In the genomic region with DNA sequence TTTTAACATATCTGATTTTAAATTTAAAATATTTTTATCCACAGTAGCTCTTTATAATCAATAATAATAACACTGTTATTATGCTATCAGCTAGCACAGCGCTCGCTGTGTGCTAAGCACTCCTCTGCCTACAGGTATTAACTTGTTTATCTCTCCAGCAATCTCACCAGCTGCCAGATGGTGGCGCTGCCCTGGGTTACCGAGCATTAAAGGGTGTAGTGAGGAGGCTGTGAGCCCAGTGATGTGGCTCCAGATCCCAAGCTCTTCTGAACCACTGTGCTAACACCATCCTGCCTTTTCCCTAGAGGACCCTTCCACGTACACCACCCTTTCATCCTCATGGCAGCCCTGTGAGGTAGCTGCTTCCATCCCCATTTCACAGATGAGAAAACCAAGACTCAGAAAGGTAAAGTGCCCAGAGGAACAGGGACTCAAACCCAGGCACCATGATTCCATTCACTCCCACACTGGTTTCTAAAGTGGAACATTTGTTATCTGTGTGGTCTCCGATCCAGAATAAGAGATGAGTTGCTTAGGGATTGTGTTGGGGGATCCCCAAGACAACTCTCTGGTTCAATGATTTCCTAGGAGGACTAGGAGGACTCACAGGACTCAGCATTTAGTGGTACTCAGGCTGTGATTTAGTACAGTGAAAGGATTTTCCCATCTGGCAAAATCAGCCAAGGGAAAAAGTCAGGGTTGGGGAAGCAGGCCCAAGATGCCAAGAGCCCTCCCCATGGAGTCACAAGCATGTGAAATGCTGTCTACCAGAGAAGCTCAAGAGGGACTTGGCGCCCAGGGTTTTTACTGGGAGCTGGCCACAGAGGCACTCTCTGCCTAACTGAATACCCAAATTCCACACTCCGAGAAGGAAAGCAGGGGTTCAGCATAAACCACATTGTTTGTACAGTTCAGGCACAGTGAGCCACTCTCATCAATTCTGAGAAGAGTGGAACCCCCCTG, we compare ENCODE assay signal across 8 cellular contexts. TPM values are rescaled to one million over a fixed set of nuclear protein-coding genes. Genes with fewer than 3 reads are reported as not detected.
A peak's percentile ranks its signal among the peaks of the same experiment; 100 is the strongest.
DNase-seq lines count a peak whose midpoint lies in the region; ATAC-seq and TF ChIP-seq lines count a peak whose summit lies in the region.

No MANE protein-coding gene starts in this region.

- peaks cover 44% of the 10 kb centered on the region for H3K27me3 ChIP-seq in brain microvascular endothelial cell (replicated peaks)
- H3K27me3 ChIP-seq in suprapubic skin = peaks cover 47% of the 10 kb centered on the region

- no peak for TF ChIP-seq POLR2A in lower leg skin (IDR thresholded peaks at IDR 0.05)
- no peak for TF ChIP-seq POLR2A in suprapubic skin (IDR thresholded peaks at IDR 0.05)

- no peak for TF ChIP-seq EP300 in suprapubic skin (IDR thresholded peaks at IDR 0.05)

- H3K36me3 ChIP-seq in brain microvascular endothelial cell (replicated peaks) (no peaks in the 10 kb centered on the region), suprapubic skin (no peaks in the 10 kb centered on the region)

- peaks cover 8% of the 10 kb centered on the region for H3K27me3 Mint-ChIP-seq in osteocyte (ENCODE audit: unreplicated experiment)

- H3K4me3 Mint-ChIP-seq in osteocyte (ENCODE audit: unreplicated experiment) = no peak overlapping the region

- DNase-seq in COLO829 (ENCODE audit: low spot score) (peak; percentile 45), NCI-H748 (lab: John Stamatoyannopoulos, UW; ENCODE audit: unreplicated experiment) (peak; percentile 75), brain microvascular endothelial cell (no peak), osteocyte (ENCODE audit: extremely low spot score, unreplicated experiment) (no peak), posterior cingulate gyrus (no peak), lower leg skin (ENCODE audit: low spot score in 2 of 2) (no peak), suprapubic skin (ENCODE audit: low spot score in 2 of 2) (no peak)

- H3K36me3 Mint-ChIP-seq in osteocyte (ENCODE audit: unreplicated experiment) = no peaks in the 10 kb centered on the region

- WGBS in lower leg skin, 2 donors = 64 to 69% methylated on average over 8 of the region's 8 CpGs
- 69% methylated on average over 8 of the region's 8 CpGs for WGBS in suprapubic skin

- H3K27ac Mint-ChIP-seq in osteocyte (ENCODE audit: unreplicated experiment) = no peak overlapping the region

- no peaks in the 10 kb centered on the region for H3K9me3 Mint-ChIP-seq in osteocyte (ENCODE audit: unreplicated experiment)

- in situ Hi-C loops in brain microvascular endothelial cell (cut with HindIII; ENCODE audit: low pct_ligation_motif_present, low sequenced_read_pairs) = no loop called here

- H3K4me1 ChIP-seq in suprapubic skin = peaks cover 6% of the 10 kb centered on the region

- H3K27ac ChIP-seq in brain microvascular endothelial cell = no peak overlapping the region
- H3K27ac ChIP-seq in suprapubic skin = no peak overlapping the region

- H3K4me1 Mint-ChIP-seq in osteocyte (ENCODE audit: unreplicated experiment) = peaks cover 15% of the 10 kb centered on the region

- no peaks in the 10 kb centered on the region for H3K9me3 ChIP-seq in suprapubic skin

- peak; percentile 74 for TF ChIP-seq CTCF in brain microvascular endothelial cell (IDR thresholded peaks at IDR 0.05; ENCODE audit: low read depth, low read length, missing control alignments)
- peak; percentile 58 for TF ChIP-seq CTCF in osteocyte (IDR thresholded peaks at IDR 0.05)
- TF ChIP-seq CTCF in lower leg skin (IDR thresholded peaks at IDR 0.05) = no peak
- TF ChIP-seq CTCF in suprapubic skin (IDR thresholded peaks at IDR 0.05) = peak in 1 of 2 donors; percentile 24

- H3K4me3 ChIP-seq in brain microvascular endothelial cell (ENCODE audit: low read depth, low read length) (no peak overlapping the region), lower leg skin (ENCODE audit: low read depth, poor library complexity, severe bottlenecking) (no peak overlapping the region), suprapubic skin (no peak overlapping the region)

- intact Hi-C loops in posterior cingulate gyrus (cut with DNase I) (no loop called here), lower leg skin (cut with DNase I; ENCODE audit: low total_unique reads) (no loop called here)

- ATAC-seq in GM18909 (IDR thresholded peaks at IDR 0.05; ENCODE audit: poor library complexity, unreplicated experiment) = peak; percentile 63

RNA-seq across cellular contexts. Expression of a gene that starts 7.0 kb away (rescaled TPM):
- total RNA-seq in osteocyte (1.7 and 2.8 TPM in 2 replicates), lower leg skin (not detected), suprapubic skin (not detected)

RNA-seq across cellular contexts. Expression of a gene that starts 24.8 kb away (rescaled TPM):
- total RNA-seq in osteocyte = 10.5 and 10.7 TPM in 2 replicates
- 1 to 10 TPM; 2.3 to 6.8 (median 3.6) TPM for total RNA-seq in lower leg skin
- total RNA-seq in suprapubic skin = 1 to 10 TPM; 2.2 to 4.3 (median 3.4) TPM

Comparison
In these comparisons a context has a peak if more than half of its experiments do, and no peak if none do; other contexts are left out.
1. DNase-seq: peak in COLO829 (single experiment) and NCI-H748 (single experiment); none in brain microvascular endothelial cell (single experiment), osteocyte (single experiment), posterior cingulate gyrus (0 of 10), lower leg skin (0 of 2) and suprapubic skin (0 of 2).
2. CTCF ChIP-seq: peak in brain microvascular endothelial cell (single experiment) and osteocyte (single experiment); none in lower leg skin (0 of 3).